8 cellular contexts compared by ENCODE assay signal in the genomic region with DNA sequence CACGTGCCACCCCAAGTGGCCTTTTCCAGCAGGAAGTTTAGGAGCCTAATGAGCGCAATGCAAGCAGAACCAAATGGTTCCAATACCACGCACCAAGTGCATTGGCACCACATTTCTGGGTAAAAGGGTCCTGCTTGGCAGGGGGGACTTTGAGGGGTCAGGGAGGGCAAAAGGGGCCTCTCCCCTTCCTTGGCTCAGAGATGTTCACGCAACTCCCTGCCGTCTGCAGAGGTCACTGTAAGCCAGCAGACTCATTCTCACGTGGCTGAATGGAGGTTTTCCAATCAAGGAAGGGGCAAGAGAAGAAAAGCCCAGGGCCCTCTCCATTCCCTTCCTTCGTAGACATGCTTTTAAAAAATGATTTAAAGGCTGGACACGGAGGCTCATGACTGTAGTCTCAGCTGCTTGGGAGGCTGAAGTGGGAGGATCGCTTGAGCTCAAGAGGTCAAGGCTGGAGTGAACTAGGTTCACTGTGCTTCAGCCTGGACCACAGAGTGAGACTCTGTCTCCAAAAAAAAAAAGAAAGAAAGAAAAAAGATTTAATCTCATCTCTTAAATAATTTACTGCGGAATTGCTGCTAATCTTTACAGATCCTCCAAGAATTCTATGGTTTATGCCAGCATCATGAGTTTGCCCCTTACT.
DNase-seq lines count a peak whose midpoint lies in the region; ATAC-seq and TF ChIP-seq lines count a peak whose summit lies in the region.

No MANE protein-coding gene starts in this region.

- H3K9me3 ChIP-seq in right atrium auricular region (no peaks in the 10 kb centered on the region), RWPE2 (ENCODE audit: severe bottlenecking) (no peaks in the 10 kb centered on the region), endodermal cell (ENCODE audit: control insufficient read depth, low read length) (no peaks in the 10 kb centered on the region)

- DNase-seq in right atrium auricular region (ENCODE audit: low spot score) (peak; percentile 55), Right ventricle myocardium inferior (ENCODE audit: missing footprints) (no peak), RWPE2 (ENCODE audit: low spot score) (no peak), endodermal cell (peak; percentile 79), T-helper 9 cell (no peak)
- DNase-seq in stimulated activated naive B cell treated with anti-CD40 and anti-IgM and Interleukin-4, amounts not matched to agents 10 μg/mL and 1 μg/mL and 100 μg/mL, for 72 hours = no peak

- ATAC-seq in Right ventricle myocardium inferior = no peak
- no peak for ATAC-seq in RWPE2 (ENCODE audit: low read depth)
- no peak for ATAC-seq in stimulated activated naive B cell treated with anti-CD40 and anti-IgM and Interleukin-4, amounts not matched to agents 10 μg/mL and 1 μg/mL and 100 μg/mL, for 72 hours (replicated peaks)
- ATAC-seq in GM19023 (IDR thresholded peaks at IDR 0.05; ENCODE audit: unreplicated experiment) = no peak
- ATAC-seq in HG02678 (IDR thresholded peaks at IDR 0.05; ENCODE audit: unreplicated experiment) = no peak

- no peaks in the 10 kb centered on the region for H3K27me3 ChIP-seq in right atrium auricular region
- H3K27me3 ChIP-seq in RWPE2 (ENCODE audit: insufficient read depth, poor library complexity, severe bottlenecking) = no peaks in the 10 kb centered on the region
- peaks cover 9% of the 10 kb centered on the region for H3K27me3 ChIP-seq in endodermal cell (ENCODE audit: control insufficient read depth, insufficient read depth, low read length, poor library complexity, severe bottlenecking)

- H3K4me3 ChIP-seq in right atrium auricular region = no peak overlapping the region
- no peak overlapping the region for H3K4me3 ChIP-seq in RWPE2 (ENCODE audit: severe bottlenecking)
- H3K4me3 ChIP-seq in endodermal cell (ENCODE audit: low read length) = no peak overlapping the region

- TF ChIP-seq CTCF in right atrium auricular region (IDR thresholded peaks at IDR 0.05) (peak in 1 of 2 donors; percentile 33), RWPE2 (IDR thresholded peaks at IDR 0.05; ENCODE audit: poor library complexity, severe bottlenecking) (peak; percentile 39), endodermal cell (conservative IDR thresholded peaks at IDR 0.05) (peak; percentile 67)

- H3K36me3 ChIP-seq in right atrium auricular region (no peaks in the 10 kb centered on the region), RWPE2 (ENCODE audit: low read depth) (peaks cover 3% of the 10 kb centered on the region), endodermal cell (ENCODE audit: control insufficient read depth, insufficient read depth, low read length) (peaks cover 23% of the 10 kb centered on the region)

- no peak overlapping the region for H3K4me3 Mint-ChIP-seq in endodermal cell
- peak overlapping the region; percentile 33 for H3K4me3 Mint-ChIP-seq in stimulated activated naive B cell treated with anti-CD40 and anti-IgM and Interleukin-4, amounts not matched to agents 10 μg/mL and 1 μg/mL and 100 μg/mL, for 72 hours

- H3K27me3 Mint-ChIP-seq in endodermal cell (ENCODE audit: insufficient read depth) = peaks cover 13% of the 10 kb centered on the region
- H3K27me3 Mint-ChIP-seq in stimulated activated naive B cell treated with anti-CD40 and anti-IgM and Interleukin-4, amounts not matched to agents 10 μg/mL and 1 μg/mL and 100 μg/mL, for 72 hours = no peaks in the 10 kb centered on the region

- H3K9me3 Mint-ChIP-seq in endodermal cell = no peaks in the 10 kb centered on the region
- no peaks in the 10 kb centered on the region for H3K9me3 Mint-ChIP-seq in stimulated activated naive B cell treated with anti-CD40 and anti-IgM and Interleukin-4, amounts not matched to agents 10 μg/mL and 1 μg/mL and 100 μg/mL, for 72 hours

- H3K27ac Mint-ChIP-seq in endodermal cell = no peak overlapping the region
- peak overlapping the region; percentile 70 for H3K27ac Mint-ChIP-seq in stimulated activated naive B cell treated with anti-CD40 and anti-IgM and Interleukin-4, amounts not matched to agents 10 μg/mL and 1 μg/mL and 100 μg/mL, for 72 hours

- WGBS in endodermal cell (ENCODE audit: insufficient coverage in 1 of 2, insufficient read length in 1 of 2), 2 experiments = 64 to 66% methylated on average over 5 to 10 of the region's 10 CpGs

- peaks cover 8% of the 10 kb centered on the region for H3K36me3 Mint-ChIP-seq in endodermal cell (ENCODE audit: low read depth)
- no peaks in the 10 kb centered on the region for H3K36me3 Mint-ChIP-seq in stimulated activated naive B cell treated with anti-CD40 and anti-IgM and Interleukin-4, amounts not matched to agents 10 μg/mL and 1 μg/mL and 100 μg/mL, for 72 hours

- intact Hi-C loops in Right ventricle myocardium inferior (cut with DNase I) = loop anchor here (5.0 kb wide), 1 partner anchor 253 kb away; no protein-coding TSS in a partner anchor

- no peak overlapping the region for H3K9ac ChIP-seq in endodermal cell (ENCODE audit: extremely low read depth, low read length, poor library complexity, severe bottlenecking)

- H3K4me1 Mint-ChIP-seq in endodermal cell = peaks cover 5% of the 10 kb centered on the region
- H3K4me1 Mint-ChIP-seq in stimulated activated naive B cell treated with anti-CD40 and anti-IgM and Interleukin-4, amounts not matched to agents 10 μg/mL and 1 μg/mL and 100 μg/mL, for 72 hours = peaks cover 10 to 22% of the 10 kb centered on the region in 2 donors

- no peak overlapping the region for H3K27ac ChIP-seq in right atrium auricular region
- no peak overlapping the region for H3K27ac ChIP-seq in RWPE2 (ENCODE audit: poor library complexity, severe bottlenecking)
- no peak overlapping the region for H3K27ac ChIP-seq in endodermal cell (ENCODE audit: low read depth, low read length)

- H3K4me1 ChIP-seq in right atrium auricular region = peaks cover 0 to 21% of the 10 kb centered on the region in 2 donors
- no peaks in the 10 kb centered on the region for H3K4me1 ChIP-seq in RWPE2 (ENCODE audit: insufficient read depth, poor library complexity, severe bottlenecking)
- H3K4me1 ChIP-seq in endodermal cell (ENCODE audit: control insufficient read depth, insufficient read depth, low read length) = no peaks in the 10 kb centered on the region

Comparison
In these comparisons a context has a peak if more than half of its experiments do, and no peak if none do; other contexts are left out.
1. DNase-seq: peak in right atrium auricular region (single experiment) and endodermal cell (single experiment); none in Right ventricle myocardium inferior (single experiment), RWPE2 (single experiment), stimulated activated naive B cell treated with anti-CD40 and anti-IgM and Interleukin-4, amounts not matched to agents 10 μg/mL and 1 μg/mL and 100 μg/mL, for 72 hours (single experiment) and T-helper 9 cell (single experiment).